In genomic region chr2:80073134-80073561, GRCh38 we compare ENCODE assay signal across 8 cellular contexts.
DNase-seq lines count a peak whose midpoint lies in the region; ATAC-seq and TF ChIP-seq lines count a peak whose summit lies in the region.

No MANE protein-coding gene starts in this region.

- H2AFZ ChIP-seq in parathyroid adenoma = no peak overlapping the region

- ATAC-seq in foreskin keratinocyte = peak; percentile 66
- ATAC-seq in HG03565 (IDR thresholded peaks at IDR 0.05; ENCODE audit: unreplicated experiment) = no peak

- H3K4me3 ChIP-seq in parathyroid adenoma (ENCODE audit: low read depth, low read length) = no peak overlapping the region

- no peaks in the 10 kb centered on the region for H3K36me3 Mint-ChIP-seq in activated T-cell treated with anti-CD3 and anti-CD28 coated beads, Interleukin-2, amount 50 U/mL, for 24 hours (ENCODE audit: low read depth)

- H3K79me2 ChIP-seq in parathyroid adenoma = no peaks in the 10 kb centered on the region

- no peaks in the 10 kb centered on the region for H3K9me3 Mint-ChIP-seq in activated T-cell treated with anti-CD3 and anti-CD28 coated beads, Interleukin-2, amount 50 U/mL, for 24 hours

- H3K27ac ChIP-seq in foreskin keratinocyte (no peak overlapping the region), parathyroid adenoma (no peak overlapping the region)

- CTCF ChIA-PET in HEK293T (lab: Yijun Ruan, JAX) = interaction anchor here (1.5 kb wide), 1 partner anchor 165 kb away, joined by 7 read pairs; no protein-coding TSS in a partner anchor

- POLR2A ChIA-PET in HEK293T (lab: Yijun Ruan, JAX) = no interaction called here

- H3K4me1 Mint-ChIP-seq in activated T-cell treated with anti-CD3 and anti-CD28 coated beads, Interleukin-2, amount 50 U/mL, for 24 hours (ENCODE audit: low read depth) = no peaks in the 10 kb centered on the region

- H3K27ac Mint-ChIP-seq in activated T-cell treated with anti-CD3 and anti-CD28 coated beads, Interleukin-2, amount 50 U/mL, for 24 hours = no peak overlapping the region

- no peaks in the 10 kb centered on the region for H3K9me3 ChIP-seq in parathyroid adenoma (ENCODE audit: control insufficient read depth, low read length)

- H3K4me2 ChIP-seq in parathyroid adenoma (ENCODE audit: low read length) = no peak overlapping the region

- no peak overlapping the region for H3K9ac ChIP-seq in parathyroid adenoma

- no peaks in the 10 kb centered on the region for H3K27me3 Mint-ChIP-seq in activated T-cell treated with anti-CD3 and anti-CD28 coated beads, Interleukin-2, amount 50 U/mL, for 24 hours

- DNase-seq in activated T-cell treated with anti-CD3 and anti-CD28 coated beads for 48 hours (ENCODE audit: low read depth) (peak; percentile 1), HEK293T (ENCODE audit: extremely low spot score) (peak; percentile 58), NCI-H146 (lab: John Stamatoyannopoulos, UW) (peak; percentile 37), UCSD-AML1 (lab: John Stamatoyannopoulos, UW; ENCODE audit: unreplicated experiment) (peak; percentile 9), foreskin keratinocyte (peak in 1 of 2 donors; percentile 30)
- DNase-seq in activated T-cell treated with anti-CD3 and anti-CD28 coated beads, Interleukin-2, amount 50 U/mL, for 24 hours = no peak

- H3K4me1 ChIP-seq in foreskin keratinocyte = no peaks in the 10 kb centered on the region
- no peaks in the 10 kb centered on the region for H3K4me1 ChIP-seq in parathyroid adenoma

- no peaks in the 10 kb centered on the region for H3K36me3 ChIP-seq in parathyroid adenoma (ENCODE audit: control insufficient read depth, insufficient read depth, low read length)

- no peaks in the 10 kb centered on the region for H3K27me3 ChIP-seq in foreskin keratinocyte
- no peaks in the 10 kb centered on the region for H3K27me3 ChIP-seq in parathyroid adenoma (ENCODE audit: control insufficient read depth, insufficient read depth, low read length)

- no peak overlapping the region for H3K4me3 Mint-ChIP-seq in activated T-cell treated with anti-CD3 and anti-CD28 coated beads, Interleukin-2, amount 50 U/mL, for 24 hours

- peak; percentile 66 for TF ChIP-seq CTCF in foreskin keratinocyte (conservative IDR thresholded peaks at IDR 0.05)
- TF ChIP-seq CTCF in parathyroid adenoma (IDR thresholded peaks at IDR 0.05) = peak; percentile 68

TF ChIP-seq in HEK293T, 16 proteins besides CTCF, POLR2A, EP300 and RAD21:
- TF ChIP-seq TARDBP (IDR thresholded peaks at IDR 0.05) (no peak), FOXM1 (IDR thresholded peaks at IDR 0.05; ENCODE audit: borderline replicate concordance) (no peak), SP1 (IDR thresholded peaks at IDR 0.05) (no peak), FOXA1 (IDR thresholded peaks at IDR 0.05) (no peak), SUZ12 (IDR thresholded peaks at IDR 0.05) (no peak), LEF1 (IDR thresholded peaks at IDR 0.05; ENCODE audit: borderline replicate concordance) (no peak), FOXK2 (IDR thresholded peaks at IDR 0.05) (no peak), HDGF (IDR thresholded peaks at IDR 0.05; ENCODE audit: borderline replicate concordance) (no peak), L3MBTL2 (conservative IDR thresholded peaks at IDR 0.05) (no peak), ZNF384 (IDR thresholded peaks at IDR 0.05) (no peak), ELF4 (IDR thresholded peaks at IDR 0.05) (no peak), BHLHE40 (IDR thresholded peaks at IDR 0.05; ENCODE audit: borderline replicate concordance) (no peak), CTBP1 (IDR thresholded peaks at IDR 0.05; ENCODE audit: borderline replicate concordance) (no peak), ARNT (IDR thresholded peaks at IDR 0.05) (no peak), NFRKB (IDR thresholded peaks at IDR 0.05) (no peak)
- TF ChIP-seq, protein P1, sequence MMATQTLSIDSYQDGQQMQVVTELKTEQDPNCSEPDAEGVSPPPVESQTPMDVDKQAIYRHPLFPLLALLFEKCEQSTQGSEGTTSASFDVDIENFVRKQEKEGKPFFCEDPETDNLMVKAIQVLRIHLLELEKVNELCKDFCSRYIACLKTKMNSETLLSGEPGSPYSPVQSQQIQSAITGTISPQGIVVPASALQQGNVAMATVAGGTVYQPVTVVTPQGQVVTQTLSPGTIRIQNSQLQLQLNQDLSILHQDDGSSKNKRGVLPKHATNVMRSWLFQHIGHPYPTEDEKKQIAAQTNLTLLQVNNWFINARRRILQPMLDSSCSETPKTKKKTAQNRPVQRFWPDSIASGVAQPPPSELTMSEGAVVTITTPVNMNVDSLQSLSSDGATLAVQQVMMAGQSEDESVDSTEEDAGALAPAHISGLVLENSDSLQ (IDR thresholded peaks at IDR 0.05) = no peak
